In genomic region chr10:125276137-125276536, GRCh38 we compare ENCODE assay signal across 26 cellular contexts.
"Had no signal": no experiment of that assay in that cellular context is flagged by ENCODE, and none has a peak within 500 bp of the region (broad histone marks: within the 10 kb centered on the region; RNA-seq: fewer than 3 reads in every experiment).

No MANE protein-coding gene starts in this region.

- H3K9me3 ChIP-seq: ovary, right lobe of liver, thoracic aorta, thyroid gland, vagina had no signal

- H3K4me1 ChIP-seq: parathyroid adenoma, psoas muscle, right lobe of liver, sigmoid colon, stomach, thyroid gland, tibial nerve, upper lobe of left lung, vagina had no signal

- DNase-seq: naive thymus-derived CD8-positive, alpha-beta T cell; nephron progenitor cell; occipital lobe; ovary; posterior cingulate gyrus; psoas muscle; right cardiac atrium; sigmoid colon; small intestine; stimulated activated CD4-positive, alpha-beta T cell treated with anti-CD3 and anti-CD28 coated beads, Interleukin-15, amount 100 ng/mL, for 24 hours; stimulated activated CD4-positive, alpha-beta T cell treated with anti-CD3 and anti-CD28 coated beads, Interleukin-2, amount 100 ng/mL, for 24 hours; stimulated activated CD4-positive, alpha-beta T cell treated with anti-CD3 and anti-CD28 coated beads, Interleukin-2, amount 100 ng/mL, for 48 hours; stimulated activated CD4-positive, alpha-beta T cell treated with anti-CD3 and anti-CD28 coated beads, Interleukin-4, amount 100 ng/mL, for 24 hours; stimulated activated naive B cell treated with anti-CD40 and anti-IgM and Interleukin-4, amounts not matched to agents 10 μg/mL and 1 μg/mL and 100 μg/mL, for 72 hours; stimulated activated naive CD4-positive, alpha-beta T cell treated with Interleukin-2 at 50 U/mL for 16 hours; stomach; thyroid gland; upper lobe of left lung had no signal

- H3K27me3 ChIP-seq: ovary, right lobe of liver, sigmoid colon, stomach, thyroid gland, tibial nerve, upper lobe of left lung, vagina had no signal

- FAIRE-seq: small intestine, urothelium cell line had no signal

- H3K27ac ChIP-seq: ovary, parathyroid adenoma, psoas muscle, right lobe of liver, sigmoid colon, stomach, thoracic aorta, thyroid gland, tibial nerve, upper lobe of left lung, vagina had no signal

- H3K36me3 ChIP-seq: ovary, right lobe of liver, sigmoid colon, stomach, thoracic aorta, thyroid gland, tibial nerve, upper lobe of left lung, vagina had no signal

- H3K4me3 ChIP-seq: ovary, psoas muscle, right lobe of liver, sigmoid colon, stomach, thoracic aorta, thyroid gland, tibial nerve, upper lobe of left lung, vagina had no signal

- H2AFZ ChIP-seq: parathyroid adenoma had no signal

- ATAC-seq: naive thymus-derived CD8-positive, alpha-beta T cell; natural killer cell treated with Interleukin-12 subunit alpha and Interleukin-12 subunit beta and Interleukin-15 and Interleukin-18, amount 100 ng/mL, for 72 hours; psoas muscle; right cardiac atrium; right lobe of liver; stimulated activated effector memory CD8-positive, alpha-beta T cell treated with anti-CD3 and anti-CD28 coated beads, Interleukin-12 subunit alpha, Interleukin-12 subunit beta, amount 100 ng/mL, for 72 hours; stimulated activated naive B cell treated with anti-CD40 and anti-IgM and Interleukin-4, amounts not matched to agents 10 μg/mL and 1 μg/mL and 100 μg/mL, for 72 hours had no signal

- H3K9ac ChIP-seq: parathyroid adenoma had no signal

- H3K79me2 ChIP-seq: parathyroid adenoma had no signal
